Comparison of ENCODE assay signal across 13 cellular contexts in genomic region chr11:61718046-61718531, GRCh38. TPM values are rescaled to one million over a fixed set of nuclear protein-coding genes. Genes with fewer than 3 reads are reported as not detected.
DNase-seq lines count a peak whose midpoint lies in the region; ATAC-seq and TF ChIP-seq lines count a peak whose summit lies in the region.
"Had no signal": no experiment of that assay in that cellular context is flagged by ENCODE, and none has a peak within 500 bp of the region (broad histone marks: within the 10 kb centered on the region; RNA-seq: fewer than 3 reads in every experiment).

No MANE protein-coding gene starts in this region.

- peak overlapping the region; percentile 43 for H3K4me2 ChIP-seq in neuronal stem cell (ENCODE audit: insufficient read depth, low read length, poor library complexity, severe bottlenecking)

- H3K14ac ChIP-seq in neuronal stem cell (ENCODE audit: low read length) = peak overlapping the region; percentile 39

- peaks cover 15% of the 10 kb centered on the region for H3K4me1 ChIP-seq in A673 (ENCODE audit: insufficient read depth, low read length, poor library complexity, severe bottlenecking)
- 0 out of 2 replicates have a peak, but pooled peaks cover 7% of the 10 kb centered on the region for H3K4me1 ChIP-seq in Panc1 (ENCODE audit: control insufficient read depth, insufficient read depth, low read length)
- peaks cover 25 to 35% of the 10 kb centered on the region in 2 donors for H3K4me1 ChIP-seq in neuronal stem cell (ENCODE audit: control insufficient read depth in 2 of 2, insufficient read depth in 1 of 2, low read depth in 1 of 2, low read length in 2 of 2)
- H3K4me1 ChIP-seq: parathyroid adenoma had no signal

- no peak overlapping the region for H4K8ac ChIP-seq in neuronal stem cell (ENCODE audit: low read depth, low read length)

- POLR2A ChIA-PET in A673 (lab: Charles Lee; ENCODE audit: low non-redundant PET) = interaction anchor here (0.6 kb wide), 1 partner anchor 234 kb away, joined by 6 read pairs; no protein-coding TSS in a partner anchor
- POLR2A ChIA-PET in Panc1 (lab: Charles Lee) = no interaction called here

- no peak overlapping the region for H2BK5ac ChIP-seq in neuronal stem cell (ENCODE audit: low read length)

- in situ Hi-C loops in Panc1 (cut with HindIII; ENCODE audit: low pct_unique_long_range_greater_than_20kb, low sequenced_read_pairs) = no loop called here

- CTCF ChIA-PET in A673 (lab: Charles Lee) = interaction anchor here (0.9 to 2.4 kb wide), 4 partner anchors 15 to 272 kb away, joined by 3 to 16 read pairs (median 5); no protein-coding TSS in a partner anchor
- CTCF ChIA-PET in Panc1 (lab: Charles Lee) = no interaction called here

- no peaks in the 10 kb centered on the region for H3K79me1 ChIP-seq in neuronal stem cell (ENCODE audit: low read depth, low read length)

- WGBS in neuronal stem cell (ENCODE audit: extremely low coverage in 2 of 2, insufficient read length in 2 of 2, insufficient replicate concordance in 1 of 2), 2 donors = no CpG with 5 or more reads among the region's 9 CpGs

- BruUV-seq in A673 (replicated peaks; lab: Mats Ljungman, UMichigan) (no TSS peak), Panc1 (replicated peaks; lab: Mats Ljungman, UMichigan) (no TSS peak)

- H4K91ac ChIP-seq in neuronal stem cell (ENCODE audit: low read depth, low read length, poor library complexity) = peak overlapping the region; percentile 1

- peak overlapping the region; percentile 26 for H2AK5ac ChIP-seq in neuronal stem cell (ENCODE audit: low read depth, low read length)

- H3K27ac ChIP-seq in A673 (ENCODE audit: low read depth, low read length, poor library complexity, severe bottlenecking) = peak overlapping the region; percentile 82
- H3K27ac ChIP-seq in Panc1 (ENCODE audit: low read length) = no peak overlapping the region
- H3K27ac ChIP-seq in neuronal stem cell (replicated peaks; ENCODE audit: low read length) = no peak overlapping the region
- no peak overlapping the region for H3K27ac ChIP-seq in WERI-Rb-1
- H3K27ac ChIP-seq: C4-2B, parathyroid adenoma had no signal

- TF ChIP-seq CTCF in A673 (conservative IDR thresholded peaks at IDR 0.05; ENCODE audit: low read depth, low read length) (no peak), Panc1 (IDR thresholded peaks at IDR 0.05) (no peak), fibroblast of villous mesenchyme (IDR thresholded peaks at IDR 0.05; ENCODE audit: insufficient read depth, low read depth, low read length) (no peak), WERI-Rb-1 (IDR thresholded peaks at IDR 0.05; ENCODE audit: low read depth, low read length) (no peak)

- H3K9me3 ChIP-seq in A673 (ENCODE audit: low read depth, low read length, poor library complexity, severe bottlenecking) (no peaks in the 10 kb centered on the region), Panc1 (ENCODE audit: control insufficient read depth, insufficient read depth, low read depth, low read length) (no peaks in the 10 kb centered on the region), neuronal stem cell (replicated peaks in 1 of 2; ENCODE audit: control insufficient read depth in 2 of 2, insufficient read depth in 1 of 2, low read depth in 1 of 2, low read length in 2 of 2) (peaks cover 0 to 1% of the 10 kb centered on the region in 2 donors), WERI-Rb-1 (ENCODE audit: severe bottlenecking) (no peaks in the 10 kb centered on the region)

- H2BK15ac ChIP-seq in neuronal stem cell (ENCODE audit: low read length) = peak overlapping the region; percentile 0

- peak overlapping the region; percentile 44 for H3K9ac ChIP-seq in neuronal stem cell (ENCODE audit: low read depth, low read length, poor library complexity)
- H3K9ac ChIP-seq: parathyroid adenoma had no signal

- H3K18ac ChIP-seq in neuronal stem cell (ENCODE audit: low read length) = peak overlapping the region; percentile 92

- H3K27me3 ChIP-seq in A673 (replicated peaks; ENCODE audit: insufficient read depth, low read depth, low read length, poor library complexity) (no peaks in the 10 kb centered on the region), Panc1 (ENCODE audit: control insufficient read depth, insufficient read depth, low read length) (no peaks in the 10 kb centered on the region), neuronal stem cell (ENCODE audit: control insufficient read depth in 3 of 3, insufficient read depth in 3 of 3, low read depth in 1 of 3, low read length in 3 of 3) (no peaks in the 10 kb centered on the region), WERI-Rb-1 (ENCODE audit: insufficient read depth, low read depth, severe bottlenecking) (no peaks in the 10 kb centered on the region)

- H2BK12ac ChIP-seq in neuronal stem cell (ENCODE audit: low read length) = no peak overlapping the region

- no peak for DNase-seq in A673 (ENCODE audit: low spot score)
- DNase-seq in Panc1 (ENCODE audit: low read depth, low spot score) = no peak
- DNase-seq in fibroblast of villous mesenchyme (ENCODE audit: low read depth) = no peak
- DNase-seq in neuronal stem cell (ENCODE audit: low spot score) = no peak
- DNase-seq in NAMALWA (ENCODE audit: low spot score) = no peak
- no peak for DNase-seq in activated CD4-positive, alpha-beta T cell treated with anti-CD3 and anti-CD28 coated beads, Interleukin-2, amount 50 U/mL, for 48 hours
- no peak for DNase-seq in WERI-Rb-1
- DNase-seq in activated naive CD4-positive, alpha-beta T cell (lab: John Stamatoyannopoulos, UW) = no peak
- DNase-seq: activated naive CD8-positive, alpha-beta T cell treated with anti-CD3 and anti-CD28 coated beads for 36 hours; NCI-H1436 treated with DMSO at 0.1 percent for 48 hours; PC-3 had no signal

- H2BK120ac ChIP-seq in neuronal stem cell (ENCODE audit: low read depth, low read length) = peak overlapping the region; percentile 28

- intact Hi-C loops in A673 (cut with micrococcal nuclease; ENCODE audit: unreplicated experiment) (loop anchor here (1.0 kb wide), 1 partner anchor 38 kb away; the partner anchor contains the start of gene DAGLA), Panc1 (cut with micrococcal nuclease; ENCODE audit: unreplicated experiment) (no loop called here)

- peaks cover 7% of the 10 kb centered on the region for H3K36me3 ChIP-seq in A673 (ENCODE audit: insufficient read depth, low read length, poor library complexity, severe bottlenecking)
- H3K36me3 ChIP-seq in Panc1 (ENCODE audit: control insufficient read depth, insufficient read depth, low read length) = no peaks in the 10 kb centered on the region
- peaks cover 9 to 24% of the 10 kb centered on the region in 2 donors for H3K36me3 ChIP-seq in neuronal stem cell (replicated peaks in 1 of 2; ENCODE audit: control insufficient read depth in 2 of 2, insufficient read depth in 2 of 2, low read length in 2 of 2)
- no peaks in the 10 kb centered on the region for H3K36me3 ChIP-seq in WERI-Rb-1

- no peak overlapping the region for H3K4ac ChIP-seq in neuronal stem cell (ENCODE audit: low read length)

- H3K4me3 ChIP-seq in A673 (ENCODE audit: low read depth, low read length, poor library complexity, severe bottlenecking) = peak overlapping the region; percentile 63
- no peak overlapping the region; a peak in 1 of 4 replicates for H3K4me3 ChIP-seq in Panc1 (ENCODE audit: low read depth in 2 of 2, low read length in 2 of 2)
- peak overlapping the region; percentile 60 for H3K4me3 ChIP-seq in fibroblast of villous mesenchyme (ENCODE audit: low read depth, low read length)
- peak overlapping the region; percentile 57 to 71 for H3K4me3 ChIP-seq in neuronal stem cell (ENCODE audit: low read length in 2 of 2)
- no peak overlapping the region for H3K4me3 ChIP-seq in WERI-Rb-1 (ENCODE audit: low read depth, low read length)

- H3K23ac ChIP-seq in neuronal stem cell (ENCODE audit: low read depth, low read length, poor library complexity) = peak overlapping the region; percentile 1

- ATAC-seq in Panc1 = peak; percentile 18; the same call in 1 of the 2 replicates
- ATAC-seq: PC-3 had no signal

- peak overlapping the region; percentile 99 for H2AFZ ChIP-seq in neuronal stem cell (ENCODE audit: low read length)
- H2AFZ ChIP-seq: parathyroid adenoma had no signal

RNA-seq across cellular contexts. Expression of gene MYRF, which starts 34.3 kb away (rescaled TPM):
- total RNA-seq in A673 (2021) = 11.2 and 14.6 TPM in 2 replicates
- total RNA-seq in Panc1 (2021; ENCODE audit: unreplicated experiment) = 2.8 TPM
- polyA plus RNA-seq in Panc1 (2012; ENCODE audit: insufficient read length) = 3.7 TPM
- total RNA-seq in fibroblast of villous mesenchyme = 2.6 and 9.7 TPM in 2 replicates
- polyA plus RNA-seq in neuronal stem cell (2013, experiment 1 of 2) = 5.7 TPM
- polyA plus RNA-seq in neuronal stem cell (2013, experiment 2 of 2) = 6.0 TPM

RNA-seq across cellular contexts. Expression of gene DAGLA, which starts 37.9 kb away (rescaled TPM):
- total RNA-seq in A673 (2021) = 10.9 and 11.0 TPM in 2 replicates
- total RNA-seq in Panc1 (2021; ENCODE audit: unreplicated experiment) = 6.4 TPM
- 5.6 TPM for polyA plus RNA-seq in Panc1 (2012; ENCODE audit: insufficient read length)
- total RNA-seq in fibroblast of villous mesenchyme = 2.2 and 2.6 TPM in 2 replicates
- 3.7 TPM for polyA plus RNA-seq in neuronal stem cell (2013, experiment 1 of 2)
- 3.5 TPM for polyA plus RNA-seq in neuronal stem cell (2013, experiment 2 of 2)

Comparison
In these comparisons a context has a peak if more than half of its experiments do, and no peak if none do; other contexts are left out.
1. H3K4me3 ChIP-seq: peak in A673 (single experiment), fibroblast of villous mesenchyme (single experiment) and neuronal stem cell (2 of 2); none in Panc1 (0 of 2) and WERI-Rb-1 (single experiment).